ENCODE assay signal across 6 cellular contexts in genomic region chr12:109404841-109405240, GRCh38. TPM values are rescaled to one million over a fixed set of nuclear protein-coding genes. Genes with fewer than 3 reads are reported as not detected.
"Had no signal": no experiment of that assay in that cellular context is flagged by ENCODE, and none has a peak within 500 bp of the region (broad histone marks: within the 10 kb centered on the region; RNA-seq: fewer than 3 reads in every experiment).

No MANE protein-coding gene starts in this region.

RNA-seq across cellular contexts. Expression of gene MYO1H, which starts 57.1 kb away (rescaled TPM):
- total RNA-seq: GM23248, GM23338, H1, H4, H7, HFFc6 had no signal
- polyA plus RNA-seq: GM23248, GM23338 had no signal
